1 cellular context compared by ENCODE assay signal in the genomic region with DNA sequence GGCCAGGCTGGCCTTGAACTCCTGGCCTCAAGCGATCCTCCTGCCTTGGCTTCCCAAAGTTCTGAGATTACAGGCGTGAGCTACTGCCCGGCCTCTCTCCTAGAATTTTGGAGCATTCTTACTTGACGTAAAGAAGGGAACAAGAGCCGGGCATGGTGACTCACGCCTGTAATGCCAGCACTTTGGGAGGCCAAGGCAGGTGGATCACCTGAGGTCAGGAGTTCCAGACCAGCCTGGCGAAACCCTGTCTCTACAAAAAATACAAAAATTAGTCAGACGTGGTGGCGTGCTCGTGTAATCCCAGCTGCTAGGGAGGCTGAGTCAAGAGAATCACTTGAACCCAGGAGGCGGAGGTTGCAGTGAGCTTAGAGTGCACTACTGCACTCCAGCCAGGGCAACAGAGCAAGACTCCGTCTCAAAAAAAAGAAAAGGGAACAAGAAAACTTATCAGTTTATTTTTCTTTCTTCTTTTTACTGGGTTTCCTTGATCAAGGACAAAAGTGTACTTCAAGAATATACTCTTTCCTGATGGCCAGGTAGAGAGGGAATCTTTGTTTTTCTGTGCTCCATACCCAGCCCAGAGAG.
TF ChIP-seq lines count a peak whose summit lies in the region.

No MANE protein-coding gene starts in this region.

TF ChIP-seq in WTC11, 78 proteins besides CTCF, POLR2A, EP300 and RAD21:
- TF ChIP-seq ZNF121 (CRISPR knock-in tag; IDR thresholded peaks at IDR 0.05): peak; percentile 59; the same call in 1 of the 2 replicates
